In the genomic region with DNA sequence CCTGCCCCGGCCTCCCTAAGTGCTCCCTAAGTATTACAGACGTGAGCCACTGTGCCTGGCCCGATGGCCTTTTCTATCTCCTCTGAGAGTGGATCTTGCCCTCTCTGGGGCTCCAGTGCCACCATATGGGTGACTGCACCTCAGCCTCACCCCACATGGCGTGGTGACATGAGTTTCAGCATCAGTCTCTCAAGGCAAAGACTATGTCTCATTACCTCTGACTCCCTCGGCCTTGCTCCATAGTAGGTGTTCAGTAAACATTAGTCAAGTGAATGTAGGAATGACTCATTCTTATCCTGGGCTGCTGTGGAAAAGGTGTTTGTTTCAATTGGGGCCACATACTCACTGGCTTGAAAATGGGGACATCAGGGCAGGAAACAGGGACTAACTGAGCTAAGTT, we compare ENCODE assay signal across 27 cellular contexts.
"Had no signal": no experiment of that assay in that cellular context is flagged by ENCODE, and none has a peak within 500 bp of the region (broad histone marks: within the 10 kb centered on the region; RNA-seq: fewer than 3 reads in every experiment).

No MANE protein-coding gene starts in this region.

- H3K4me3 Mint-ChIP-seq: activated B cell treated with CpG ODN at 0.5 μM for 24 hours; activated CD8-positive, alpha-beta T cell treated with anti-CD3 and anti-CD28 coated beads for 36 hours; activated naive CD8-positive, alpha-beta T cell; T-cell had no signal

- DNase-seq: activated B cell treated with CpG ODN at 0.5 μM for 24 hours; activated CD4-positive, alpha-beta T cell treated with anti-CD3 and anti-CD28 coated beads for 1 hour; activated CD4-positive, alpha-beta T cell treated with anti-CD3 and anti-CD28 coated beads, Interleukin-2, amount 50 U/mL, for 1 hour; activated CD8-positive, alpha-beta memory T cell treated with anti-CD3 and anti-CD28 coated beads, Interleukin-2, amount 50 U/mL, for 4 hours; activated CD8-positive, alpha-beta T cell treated with anti-CD3 and anti-CD28 coated beads for 36 hours; activated effector memory CD4-positive, alpha-beta T cell treated with Interleukin-2 at 50 U/mL for 16 hours; activated naive CD4-positive, alpha-beta T cell treated with Interleukin-2 at 50 U/mL for 16 hours; adrenal gland; aorta; central memory CD4-positive, alpha-beta T cell; MG63; MV-4-11; NCI-H1092 treated with DMSO at 0.1 percent for 48 hours; NCI-H1417 treated with DMSO at 0.1 percent for 48 hours; NCI-H1694; NCI-H2029; NCI-H2107; NCI-H2171 treated with DMSO at 0.1 percent for 48 hours; NCI-H345; NCI-H510A treated with DMSO at 0.1 percent for 48 hours; PC-9; RPMI8226; T-cell; T-helper 2 cell; T1000 had no signal

- H3K27ac Mint-ChIP-seq: activated B cell treated with CpG ODN at 0.5 μM for 24 hours; activated CD8-positive, alpha-beta T cell treated with anti-CD3 and anti-CD28 coated beads for 36 hours; activated naive CD8-positive, alpha-beta T cell; T-cell had no signal

- ATAC-seq: activated CD8-positive, alpha-beta T cell treated with anti-CD3 and anti-CD28 coated beads for 36 hours; Right ventricle myocardium inferior; T-cell had no signal

- H3K9me3 Mint-ChIP-seq: activated B cell treated with CpG ODN at 0.5 μM for 24 hours; activated CD8-positive, alpha-beta T cell treated with anti-CD3 and anti-CD28 coated beads for 36 hours; T-cell had no signal

- H3K4me1 Mint-ChIP-seq: activated B cell treated with CpG ODN at 0.5 μM for 24 hours, T-cell had no signal

- H3K36me3 Mint-ChIP-seq: activated naive CD8-positive, alpha-beta T cell; T-cell had no signal
